Comparison of ENCODE assay signal across 29 cellular contexts in the genomic region with DNA sequence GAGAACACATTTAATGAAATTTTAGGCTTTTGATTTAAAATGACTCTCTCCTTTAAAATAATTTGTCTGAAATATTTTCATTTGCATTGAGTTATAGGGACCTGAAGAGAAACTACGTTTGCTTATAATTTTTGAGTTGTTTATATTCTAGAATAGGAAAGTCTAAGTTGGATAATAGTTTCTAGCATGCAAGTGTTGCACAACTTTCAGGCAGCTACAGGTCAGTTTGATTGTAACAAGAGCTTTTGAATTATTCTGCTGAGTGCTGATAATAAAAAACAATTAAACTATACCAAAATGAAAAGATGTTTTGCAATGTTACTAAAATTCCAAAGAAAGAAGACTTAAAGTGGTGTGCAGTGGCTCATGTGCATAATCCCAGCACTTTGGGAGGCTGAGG.
"Had no signal": no experiment of that assay in that cellular context is flagged by ENCODE, and none has a peak within 500 bp of the region (broad histone marks: within the 10 kb centered on the region; RNA-seq: fewer than 3 reads in every experiment).

No MANE protein-coding gene starts in this region.

- H3K27ac ChIP-seq: left ventricle myocardium inferior, neural progenitor cell, neutrophil, right atrium auricular region, skin epidermis, stomach, testis, thyroid gland, transverse colon, upper lobe of left lung, vagina had no signal

- H3K27me3 ChIP-seq: neural progenitor cell, neutrophil, right atrium auricular region, stomach, testis, thyroid gland, transverse colon, upper lobe of left lung, vagina had no signal

- H3K9ac ChIP-seq: neural progenitor cell had no signal

- H3K9me3 ChIP-seq: left ventricle myocardium inferior, neutrophil, right atrium auricular region, stomach, testis, thyroid gland, transverse colon, upper lobe of left lung, vagina had no signal

- H3K4me1 Mint-ChIP-seq: immature natural killer cell; naive B cell; natural killer cell; nephron progenitor cell; neural progenitor cell; stimulated activated naive B cell treated with anti-CD40 and anti-IgM and Interleukin-4, amounts not matched to agents 10 μg/mL and 1 μg/mL and 100 μg/mL, for 72 hours had no signal

- H3K36me3 ChIP-seq: left ventricle myocardium inferior, neural progenitor cell, neutrophil, right atrium auricular region, stomach, thyroid gland, transverse colon, upper lobe of left lung, vagina had no signal

- H3K9me3 Mint-ChIP-seq: nephron progenitor cell, neural progenitor cell had no signal

- H3K4me2 ChIP-seq: neural progenitor cell had no signal

- ATAC-seq: natural killer cell; sciatic nerve; stimulated activated naive B cell treated with anti-CD40 and anti-IgM and Interleukin-4, amounts not matched to agents 10 μg/mL and 1 μg/mL and 100 μg/mL, for 72 hours; stimulated activated naive CD8-positive, alpha-beta T cell treated with anti-CD3 and anti-CD28 coated beads, Interleukin-15, Interleukin-2, amounts not matched to agents 100 U/mL and 50 U/mL, for 24 hours had no signal

- H3K27ac Mint-ChIP-seq: immature natural killer cell; mesothelial cell of epicardium; naive B cell; natural killer cell; nephron progenitor cell; neural progenitor cell; progenitor cell of endocrine pancreas; stimulated activated naive B cell treated with anti-CD40 and anti-IgM and Interleukin-4, amounts not matched to agents 10 μg/mL and 1 μg/mL and 100 μg/mL, for 72 hours had no signal

- H3K36me3 Mint-ChIP-seq: immature natural killer cell; mesothelial cell of epicardium; naive B cell; natural killer cell; neural progenitor cell; stimulated activated naive B cell treated with anti-CD40 and anti-IgM and Interleukin-4, amounts not matched to agents 10 μg/mL and 1 μg/mL and 100 μg/mL, for 72 hours had no signal

- H3K4me1 ChIP-seq: neural progenitor cell, right atrium auricular region, testis had no signal

- H2AFZ ChIP-seq: neural progenitor cell had no signal

- H3K4me3 Mint-ChIP-seq: immature natural killer cell; mesothelial cell of epicardium; naive B cell; natural killer cell; nephron progenitor cell; neural progenitor cell; stimulated activated naive B cell treated with anti-CD40 and anti-IgM and Interleukin-4, amounts not matched to agents 10 μg/mL and 1 μg/mL and 100 μg/mL, for 72 hours had no signal

- H3K27me3 Mint-ChIP-seq: naive B cell; progenitor cell of endocrine pancreas; stimulated activated naive B cell treated with anti-CD40 and anti-IgM and Interleukin-4, amounts not matched to agents 10 μg/mL and 1 μg/mL and 100 μg/mL, for 72 hours had no signal

- DNase-seq: hypothalamus; immature natural killer cell; islet precursor cell; left ventricle myocardium inferior; mesendoderm; naive B cell; natural killer cell; nephron progenitor cell; occipital lobe; stimulated activated CD4-positive, alpha-beta T cell treated with anti-CD3 and anti-CD28 coated beads, Interleukin-12 subunit alpha, Interleukin-12 subunit beta, amount 100 ng/mL, for 4 hours; stimulated activated CD4-positive, alpha-beta T cell treated with anti-CD3 and anti-CD28 coated beads, Interleukin-15, amount 100 ng/mL, for 24 hours; stimulated activated CD4-positive, alpha-beta T cell treated with anti-CD3 and anti-CD28 coated beads, Interleukin-2, amount 100 ng/mL, for 24 hours; stimulated activated CD4-positive, alpha-beta T cell treated with anti-CD3 and anti-CD28 coated beads, Interleukin-4, amount 100 ng/mL, for 1 hour; stimulated activated naive B cell treated with anti-CD40 and anti-IgM and Interleukin-4, amounts not matched to agents 10 μg/mL and 1 μg/mL and 100 μg/mL, for 72 hours; stimulated activated naive CD8-positive, alpha-beta T cell treated with anti-CD3 and anti-CD28 coated beads, Interleukin-15, Interleukin-2, amounts not matched to agents 100 U/mL and 50 U/mL, for 24 hours; stomach; testis; thyroid gland; transverse colon; upper lobe of left lung had no signal

- H3K4me3 ChIP-seq: left ventricle myocardium inferior, lung, neural progenitor cell, right atrium auricular region, skin epidermis, stomach, testis, thyroid gland, transverse colon, upper lobe of left lung, vagina had no signal
